ENCODE assay signal across 22 cellular contexts in the genomic region with DNA sequence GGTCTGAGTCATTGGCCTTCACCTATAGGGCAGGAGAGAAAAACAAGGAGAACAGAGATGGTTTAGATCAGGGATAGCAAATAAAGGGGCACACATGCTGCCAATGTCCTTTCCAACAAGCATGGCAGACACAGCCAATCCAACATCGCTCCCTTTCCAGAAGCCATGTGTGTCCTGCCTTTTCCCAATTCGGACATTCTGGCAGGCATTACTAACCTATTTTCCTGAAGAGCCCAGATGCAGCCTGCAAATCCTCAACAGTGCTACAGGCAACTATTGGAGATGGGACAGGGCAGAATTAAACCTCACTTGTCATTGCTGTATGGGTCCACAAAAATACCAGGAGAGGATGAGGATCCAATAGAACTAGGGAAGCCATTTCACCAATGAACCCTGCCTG. TPM values are rescaled to one million over a fixed set of nuclear protein-coding genes. Genes with fewer than 3 reads are reported as not detected.
DNase-seq lines count a peak whose midpoint lies in the region; ATAC-seq and TF ChIP-seq lines count a peak whose summit lies in the region.
"Had no signal": no experiment of that assay in that cellular context is flagged by ENCODE, and none has a peak within 500 bp of the region (broad histone marks: within the 10 kb centered on the region; RNA-seq: fewer than 3 reads in every experiment).

No MANE protein-coding gene starts in this region.

- WGBS in mammary epithelial cell (ENCODE audit: low coverage, missing lambda C conversion rate): 100% methylated on average over 2 of the region's 2 CpGs
- WGBS in suprapubic skin: 78% methylated on average over 2 of the region's 2 CpGs

- POLR2A ChIA-PET in HEK293 (lab: Yijun Ruan, JAX): no interaction called here
- POLR2A ChIA-PET in activated CD4-positive, alpha-beta memory T cell treated with anti-CD3 and anti-CD28 coated beads, Interleukin-2, amount 10 ng/mL, durations not matched to agents 7 days and 5 days (lab: Charles Lee): no interaction called here
- POLR2A ChIA-PET in naive thymus-derived CD4-positive, alpha-beta T cell (lab: Charles Lee): no interaction called here

- no peak for DNase-seq in mammary epithelial cell
- DNase-seq in suprapubic skin (ENCODE audit: low spot score in 2 of 2): no peak
- no peak for DNase-seq in activated CD4-positive, alpha-beta memory T cell treated with anti-CD3 and anti-CD28 coated beads, Interleukin-2, amount 10 ng/mL, durations not matched to agents 7 days and 5 days
- DNase-seq in amniotic stem cell (lab: John Stamatoyannopoulos, UW): no peak
- no peak for DNase-seq in naive thymus-derived CD4-positive, alpha-beta T cell
- DNase-seq in dermis blood vessel endothelial cell: no peak
- DNase-seq: activated CD4-positive, alpha-beta T cell treated with anti-CD3 and anti-CD28 coated beads for 48 hours; activated CD8-positive, alpha-beta memory T cell treated with anti-CD3 and anti-CD28 coated beads, Interleukin-2, amount 10 ng/mL, durations not matched to agents 7 days and 5 days; activated naive CD4-positive, alpha-beta T cell treated with anti-CD3 and anti-CD28 coated beads, Interleukin-2, amount 50 U/mL, for 16 hours; activated T-cell treated with anti-CD3 and anti-CD28 coated beads, Interleukin-2, amount 50 U/mL, for 72 hours; effector memory CD8-positive, alpha-beta T cell; HCEC 1CT; NCI-H2081; NCI-H345; NCI-H774; Right ventricle myocardium superior; stimulated activated CD4-positive, alpha-beta T cell treated with anti-CD3 and anti-CD28 coated beads, Interleukin-2, amount 100 ng/mL, for 24 hours had no signal

- H3K27me3 ChIP-seq in mammary epithelial cell (ENCODE audit: insufficient read depth, low read length): no peaks in the 10 kb centered on the region
- no peaks in the 10 kb centered on the region for H3K27me3 ChIP-seq in layer of hippocampus (ENCODE audit: control insufficient read depth, insufficient read depth, low read length)
- peaks cover 4% of the 10 kb centered on the region for H3K27me3 ChIP-seq in suprapubic skin
- no peaks in the 10 kb centered on the region for H3K27me3 ChIP-seq in naive thymus-derived CD4-positive, alpha-beta T cell (ENCODE audit: control insufficient read depth in 2 of 2, insufficient read depth in 2 of 2, low read length in 2 of 2)

- no peaks in the 10 kb centered on the region for H3K36me3 Mint-ChIP-seq in activated CD4-positive, alpha-beta memory T cell treated with anti-CD3 and anti-CD28 coated beads, Interleukin-2, amount 10 ng/mL, durations not matched to agents 7 days and 5 days (ENCODE audit: low read depth)
- H3K36me3 Mint-ChIP-seq in naive thymus-derived CD4-positive, alpha-beta T cell: no peaks in the 10 kb centered on the region
- H3K36me3 Mint-ChIP-seq: activated CD8-positive, alpha-beta memory T cell treated with anti-CD3 and anti-CD28 coated beads, Interleukin-2, amount 10 ng/mL, durations not matched to agents 7 days and 5 days had no signal

- H3K9me3 Mint-ChIP-seq in activated CD4-positive, alpha-beta memory T cell treated with anti-CD3 and anti-CD28 coated beads, Interleukin-2, amount 10 ng/mL, durations not matched to agents 7 days and 5 days: no peaks in the 10 kb centered on the region
- peaks cover 0 to 2% (median 0%) of the 10 kb centered on the region in 11 donors for H3K9me3 Mint-ChIP-seq in naive thymus-derived CD4-positive, alpha-beta T cell
- H3K9me3 Mint-ChIP-seq: activated T-cell treated with anti-CD3 and anti-CD28 coated beads, Interleukin-2, amount 50 U/mL, for 72 hours; effector memory CD8-positive, alpha-beta T cell; T-helper 2 cell treated with Interferon-gamma antibody and Interleukin-4, amounts not matched to agents 5 μg/mL and 100 μg/mL, for 36 hours had no signal

- peak overlapping the region; percentile 25 for H3K4me2 ChIP-seq in mammary epithelial cell (ENCODE audit: insufficient read depth, low read depth, low read length)

- H3K4me3 Mint-ChIP-seq in activated CD4-positive, alpha-beta memory T cell treated with anti-CD3 and anti-CD28 coated beads, Interleukin-2, amount 10 ng/mL, durations not matched to agents 7 days and 5 days: no peak overlapping the region
- H3K4me3 Mint-ChIP-seq in naive thymus-derived CD4-positive, alpha-beta T cell: no peak overlapping the region
- H3K4me3 Mint-ChIP-seq: activated CD8-positive, alpha-beta memory T cell treated with anti-CD3 and anti-CD28 coated beads, Interleukin-2, amount 10 ng/mL, durations not matched to agents 7 days and 5 days; activated T-cell treated with anti-CD3 and anti-CD28 coated beads, Interleukin-2, amount 50 U/mL, for 72 hours; effector memory CD8-positive, alpha-beta T cell; T-helper 2 cell treated with Interferon-gamma antibody and Interleukin-4, amounts not matched to agents 5 μg/mL and 100 μg/mL, for 36 hours had no signal

- no peak overlapping the region for H3K27ac ChIP-seq in HEK293 (ENCODE audit: extremely low read depth, low read depth, low read length)
- H3K27ac ChIP-seq in mammary epithelial cell (ENCODE audit: insufficient read depth, low read depth, low read length): peak overlapping the region; percentile 38
- peak overlapping the region; percentile 50 for H3K27ac ChIP-seq in layer of hippocampus (ENCODE audit: low read depth, low read length)
- H3K27ac ChIP-seq in suprapubic skin: peak overlapping the region; percentile 64
- no peak overlapping the region for H3K27ac ChIP-seq in naive thymus-derived CD4-positive, alpha-beta T cell (ENCODE audit: low read depth, low read length)

- in situ Hi-C loops in mammary epithelial cell (cut with MboI; ENCODE audit: low sequenced_read_pairs in 2 of 2): no loop called here

- no peaks in the 10 kb centered on the region for H4K20me1 ChIP-seq in mammary epithelial cell (ENCODE audit: insufficient read depth, low read length)

- intact Hi-C loops in mammary epithelial cell (cut with micrococcal nuclease): no loop called here
- intact Hi-C loops in naive thymus-derived CD4-positive, alpha-beta T cell (cut with micrococcal nuclease): no loop called here

- H3K36me3 ChIP-seq in HEK293 (ENCODE audit: control insufficient read depth in 2 of 2, insufficient read depth in 1 of 2, low read length in 2 of 2) (peaks cover 0 to 15% of the 10 kb centered on the region in 2 experiments; a peak in 1 of 3 replicates), mammary epithelial cell (ENCODE audit: insufficient read depth, low read length) (peaks cover 13% of the 10 kb centered on the region), suprapubic skin (peaks cover 26% of the 10 kb centered on the region)
- H3K36me3 ChIP-seq in naive thymus-derived CD4-positive, alpha-beta T cell (ENCODE audit: control insufficient read depth in 2 of 3, insufficient read depth in 3 of 3, low read length in 3 of 3): no peaks in the 10 kb centered on the region

- dilution Hi-C loops in mammary epithelial cell (cut with HindIII; ENCODE audit: low sequenced_read_pairs): no loop called here

- no peak overlapping the region for H2AFZ ChIP-seq in mammary epithelial cell (ENCODE audit: low read depth, low read length)

- H3K4me3 ChIP-seq in HEK293 (ENCODE audit: low read depth, low read length) (no peak overlapping the region), mammary epithelial cell (replicated peaks in 1 of 3; ENCODE audit: insufficient read depth in 1 of 3, low read depth in 2 of 3, low read length in 3 of 3) (no peak overlapping the region), suprapubic skin (no peak overlapping the region)
- H3K4me3 ChIP-seq in naive thymus-derived CD4-positive, alpha-beta T cell (ENCODE audit: low read length): no peak overlapping the region
- H3K4me3 ChIP-seq: mucosa of descending colon, skin epidermis had no signal

- peaks cover 46% of the 10 kb centered on the region for H3K79me2 ChIP-seq in mammary epithelial cell (ENCODE audit: insufficient read depth, low read length)

- H3K9me3 ChIP-seq in HEK293 (ENCODE audit: control insufficient read depth, insufficient read depth, low read depth, low read length) (no peaks in the 10 kb centered on the region), mammary epithelial cell (replicated peaks; ENCODE audit: insufficient read depth, low read length) (no peaks in the 10 kb centered on the region), suprapubic skin (no peaks in the 10 kb centered on the region)
- H3K9me3 ChIP-seq in naive thymus-derived CD4-positive, alpha-beta T cell (ENCODE audit: control insufficient read depth in 2 of 3, low read length in 3 of 3): no peaks in the 10 kb centered on the region
- H3K9me3 ChIP-seq: mucosa of descending colon had no signal

- no peaks in the 10 kb centered on the region for H3K4me1 Mint-ChIP-seq in activated CD4-positive, alpha-beta memory T cell treated with anti-CD3 and anti-CD28 coated beads, Interleukin-2, amount 10 ng/mL, durations not matched to agents 7 days and 5 days
- H3K4me1 Mint-ChIP-seq in naive thymus-derived CD4-positive, alpha-beta T cell: no peaks in the 10 kb centered on the region
- H3K4me1 Mint-ChIP-seq: activated CD8-positive, alpha-beta memory T cell treated with anti-CD3 and anti-CD28 coated beads, Interleukin-2, amount 10 ng/mL, durations not matched to agents 7 days and 5 days had no signal

- no TSS peak for BruUV-seq in mammary epithelial cell (replicated peaks; lab: Mats Ljungman, UMichigan)

- no peak overlapping the region for H3K27ac Mint-ChIP-seq in activated CD4-positive, alpha-beta memory T cell treated with anti-CD3 and anti-CD28 coated beads, Interleukin-2, amount 10 ng/mL, durations not matched to agents 7 days and 5 days
- no peak overlapping the region for H3K27ac Mint-ChIP-seq in naive thymus-derived CD4-positive, alpha-beta T cell
- H3K27ac Mint-ChIP-seq: activated CD8-positive, alpha-beta memory T cell treated with anti-CD3 and anti-CD28 coated beads, Interleukin-2, amount 10 ng/mL, durations not matched to agents 7 days and 5 days; activated T-cell treated with anti-CD3 and anti-CD28 coated beads, Interleukin-2, amount 50 U/mL, for 72 hours; T-helper 2 cell treated with Interferon-gamma antibody and Interleukin-4, amounts not matched to agents 5 μg/mL and 100 μg/mL, for 36 hours had no signal

- peaks cover 27% of the 10 kb centered on the region for H3K27me3 Mint-ChIP-seq in activated CD4-positive, alpha-beta memory T cell treated with anti-CD3 and anti-CD28 coated beads, Interleukin-2, amount 10 ng/mL, durations not matched to agents 7 days and 5 days
- H3K27me3 Mint-ChIP-seq in naive thymus-derived CD4-positive, alpha-beta T cell: peaks cover under 1 to 27% (median 8%) of the 10 kb centered on the region in 5 donors

- no peak for TF ChIP-seq POLR2A in suprapubic skin (IDR thresholded peaks at IDR 0.05)

- no peak for ATAC-seq in naive thymus-derived CD4-positive, alpha-beta T cell
- ATAC-seq: activated CD8-positive, alpha-beta memory T cell treated with anti-CD3 and anti-CD28 coated beads, Interleukin-2, amount 10 ng/mL, durations not matched to agents 7 days and 5 days; activated T-cell treated with anti-CD3 and anti-CD28 coated beads, Interleukin-2, amount 50 U/mL, for 72 hours; effector memory CD8-positive, alpha-beta T cell had no signal

- no peak overlapping the region for H3K9ac ChIP-seq in mammary epithelial cell (ENCODE audit: insufficient read depth, low read length)

- CTCF ChIA-PET in HEK293 (lab: Yijun Ruan, JAX) (interaction anchor here (1.8 kb wide), 1 partner anchor 13 kb away, joined by 6 read pairs; a partner anchor contains a TSS), mammary epithelial cell (lab: Charles Lee; ENCODE audit: low non-redundant PET) (no interaction called here)
- CTCF ChIA-PET in activated CD4-positive, alpha-beta memory T cell treated with anti-CD3 and anti-CD28 coated beads, Interleukin-2, amount 10 ng/mL, durations not matched to agents 7 days and 5 days (lab: Charles Lee): no interaction called here
- CTCF ChIA-PET in naive thymus-derived CD4-positive, alpha-beta T cell (lab: Charles Lee): interaction anchor here (1.0 kb wide), 1 partner anchor 174 kb away, joined by 3 read pairs; no protein-coding TSS in a partner anchor

- TF ChIP-seq CTCF in HEK293 (tag by site-specific recombination; IDR thresholded peaks at IDR 0.05) (no peak), mammary epithelial cell (conservative IDR thresholded peaks at IDR 0.05 in 1 of 2, IDR thresholded peaks at IDR 0.05 in 1 of 2; ENCODE audit: extremely low read depth in 1 of 2, insufficient read depth in 1 of 2, low read depth in 1 of 2, low read length in 2 of 2) (no peak), suprapubic skin (IDR thresholded peaks at IDR 0.05) (no peak)

- H3K4me1 ChIP-seq in HEK293 (ENCODE audit: control insufficient read depth, insufficient read depth, low read length) (no peaks in the 10 kb centered on the region), mammary epithelial cell (ENCODE audit: insufficient read depth, low read length) (peaks cover 43% of the 10 kb centered on the region), suprapubic skin (peaks cover 65% of the 10 kb centered on the region)
- H3K4me1 ChIP-seq in naive thymus-derived CD4-positive, alpha-beta T cell (ENCODE audit: control insufficient read depth in 2 of 2, insufficient read depth in 2 of 2, low read length in 2 of 2): no peaks in the 10 kb centered on the region

- no peak for TF ChIP-seq EP300 in suprapubic skin (IDR thresholded peaks at IDR 0.05)

RNA-seq across cellular contexts. Expression of a gene that starts 12.8 kb away (rescaled TPM):
- 10 to 100 TPM; 41.7 to 41.8 TPM for total RNA-seq in mammary epithelial cell
- 41.7 TPM for polyA plus RNA-seq in mammary epithelial cell
- polyA minus RNA-seq in mammary epithelial cell: 130 TPM
- 100 to 1,000 TPM in 1 of 4 donors, 10 to 100 TPM in 3; 76.2 to 122 (median 89.5) TPM for total RNA-seq in suprapubic skin
- not detected for total RNA-seq in activated CD4-positive, alpha-beta memory T cell treated with anti-CD3 and anti-CD28 coated beads, Interleukin-2, amount 10 ng/mL, durations not matched to agents 7 days and 5 days
- total RNA-seq in naive thymus-derived CD4-positive, alpha-beta T cell: 1 to 10 TPM in 1 of 5 experiments, under 1 TPM in 1, not detected in 3; 0.53 to 3.2 TPM
- polyA plus RNA-seq in naive thymus-derived CD4-positive, alpha-beta T cell: under 1 TPM in 1 of 2 donors, not detected in 1; 0.05 TPM
- total RNA-seq in dermis blood vessel endothelial cell: 94.4 and 162 TPM in 2 replicates
- total RNA-seq: activated CD8-positive, alpha-beta memory T cell treated with anti-CD3 and anti-CD28 coated beads, Interleukin-2, amount 10 ng/mL, durations not matched to agents 7 days and 5 days had no signal

RNA-seq across cellular contexts. Expression of a gene that starts 58.3 kb away (rescaled TPM):
- total RNA-seq in mammary epithelial cell: 10 to 100 TPM; 39.5 to 51.4 TPM
- polyA plus RNA-seq in mammary epithelial cell: 39.8 TPM
- polyA minus RNA-seq in mammary epithelial cell: 37.7 TPM
- 10 to 100 TPM; 42.5 to 99.6 (median 59.9) TPM for total RNA-seq in suprapubic skin
- total RNA-seq in activated CD4-positive, alpha-beta memory T cell treated with anti-CD3 and anti-CD28 coated beads, Interleukin-2, amount 10 ng/mL, durations not matched to agents 7 days and 5 days: 10 to 100 TPM; 73.4 to 80.7 TPM
- total RNA-seq in naive thymus-derived CD4-positive, alpha-beta T cell: 100 to 1,000 TPM in 1 of 5 experiments, 10 to 100 TPM in 4; 77.3 to 101 (median 88.2) TPM
- 10 to 100 TPM; 26.4 to 29.9 TPM for polyA plus RNA-seq in naive thymus-derived CD4-positive, alpha-beta T cell
- total RNA-seq in dermis blood vessel endothelial cell: 66.4 and 81.7 TPM in 2 replicates

Comparison
In these comparisons a context has a peak if more than half of its experiments do, and no peak if none do; other contexts are left out.
1. H3K27ac ChIP-seq: peak in mammary epithelial cell (single experiment), layer of hippocampus (single experiment) and suprapubic skin (single experiment); none in HEK293 (single experiment) and naive thymus-derived CD4-positive, alpha-beta T cell (single experiment).
2. RNA of a gene that starts 12.8 kb away (total RNA-seq): 94.4 to 162 TPM in dermis blood vessel endothelial cell, 76.2 to 122 TPM in suprapubic skin and 41.7 to 41.8 TPM in mammary epithelial cell; 0.53 to 3.2 TPM in naive thymus-derived CD4-positive, alpha-beta T cell and not detected in activated CD4-positive, alpha-beta memory T cell treated with anti-CD3 and anti-CD28 coated beads, Interleukin-2, amount 10 ng/mL, durations not matched to agents 7 days and 5 days; every median in the first group is over 10 times any median in the second.
3. CTCF ChIA-PET loops: an anchor here in HEK293 (1.8 kb wide) and naive thymus-derived CD4-positive, alpha-beta T cell (1.0 kb wide); none called in mammary epithelial cell and activated CD4-positive, alpha-beta memory T cell treated with anti-CD3 and anti-CD28 coated beads, Interleukin-2, amount 10 ng/mL, durations not matched to agents 7 days and 5 days.